In the genomic region with DNA sequence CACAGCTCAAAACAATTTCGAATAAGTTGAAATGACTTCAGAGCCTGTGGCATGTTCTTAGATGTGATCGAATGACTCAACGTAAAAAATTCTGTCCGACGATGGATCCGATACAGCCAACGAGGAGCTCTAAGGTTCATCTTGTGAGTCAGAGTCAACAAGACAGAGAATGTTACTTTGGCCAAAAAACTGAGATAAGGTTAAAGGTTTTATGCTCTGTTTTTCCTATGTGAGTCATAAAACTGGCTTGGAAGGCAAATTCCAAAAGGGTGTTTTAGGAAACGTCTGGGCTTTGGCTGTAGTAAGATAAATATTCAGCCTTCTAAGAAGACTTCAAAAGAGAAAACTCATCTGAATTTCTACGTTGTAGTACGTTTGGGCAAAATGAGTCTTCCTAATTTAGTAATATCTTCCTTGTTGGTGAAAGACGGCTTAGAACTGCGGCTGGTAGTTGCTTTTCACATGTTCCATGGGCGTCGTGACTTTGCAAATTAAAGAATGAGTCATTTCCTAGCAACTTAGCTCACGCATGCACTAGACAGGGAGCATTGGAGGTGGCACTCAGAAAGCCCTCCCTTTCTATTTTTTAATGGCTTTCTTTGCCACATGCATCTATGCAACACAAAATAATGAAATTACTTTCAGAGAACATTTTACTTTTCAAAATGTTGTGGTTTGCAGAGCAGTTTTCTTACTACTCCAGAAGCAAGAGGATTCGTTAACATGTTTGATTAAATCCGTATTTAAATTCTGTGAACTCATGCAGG, we compare ENCODE assay signal across 1 cellular context.
TF ChIP-seq lines count a peak whose summit lies in the region.

No MANE protein-coding gene starts in this region.

TF ChIP-seq in Ishikawa, 13 proteins besides CTCF, POLR2A, EP300 and RAD21 (continued from another document):
- peak; percentile 35; the same call in 1 of the 2 replicates for TF ChIP-seq NFIC (IDR thresholded peaks at IDR 0.05)
- peak; percentile 43; the same call in 1 of the 2 replicates for TF ChIP-seq FOXM1 (IDR thresholded peaks at IDR 0.05; ENCODE audit: borderline replicate concordance, low read depth)
- TF ChIP-seq ZBTB7A (IDR thresholded peaks at IDR 0.05; ENCODE audit: low read depth) = no peak
- 0 out of 2 replicates have a peak, but pooled peaks have one; percentile 24 for TF ChIP-seq TCF12 (IDR thresholded peaks at IDR 0.05; ENCODE audit: low read depth)
